In genomic region chr11:24386551-24387404, GRCh38 we compare ENCODE assay signal across 9 cellular contexts.
DNase-seq lines count a peak whose midpoint lies in the region; ATAC-seq and TF ChIP-seq lines count a peak whose summit lies in the region.
"Had no signal": no experiment of that assay in that cellular context is flagged by ENCODE, and none has a peak within 500 bp of the region (broad histone marks: within the 10 kb centered on the region; RNA-seq: fewer than 3 reads in every experiment).

No MANE protein-coding gene starts in this region.

- H3K4me3 ChIP-seq in spleen: no peak overlapping the region

- no peak for TF ChIP-seq CTCF in spleen (IDR thresholded peaks at IDR 0.05 in 8 of 11, conservative IDR thresholded peaks at IDR 0.05 in 3 of 11)

- H3K4me1 ChIP-seq in spleen: no peaks in the 10 kb centered on the region

- intact Hi-C loops in spleen (cut with DNase I; ENCODE audit: low total_unique reads): no loop called here

- peaks cover 0 to 4% (median 0%) of the 10 kb centered on the region in 8 donors for H3K9me3 ChIP-seq in spleen

- ATAC-seq in SK-N-SH treated with all-trans-retinoic acid at 6 μM for 48 hours (peak; percentile 41; the same call in 1 of the 3 replicates), HG03521 (IDR thresholded peaks at IDR 0.05; ENCODE audit: unreplicated experiment) (no peak), HG03460 (IDR thresholded peaks at IDR 0.05; ENCODE audit: unreplicated experiment) (no peak)

- no peak overlapping the region for H3K27ac ChIP-seq in spleen

- DNase-seq in AG20443 (ENCODE audit: low spot score): peak; percentile 14
- DNase-seq in HT1080 (ENCODE audit: low read depth): peak; percentile 33
- DNase-seq in iPS DF 4.7 (ENCODE audit: extremely low read depth, low spot score): peak; percentile 25
- no peak for DNase-seq in stimulated activated naive CD4-positive, alpha-beta T cell (lab: John Stamatoyannopoulos, UW)
- no peak for DNase-seq in spleen
- DNase-seq: naive B cell had no signal

- H3K27me3 ChIP-seq in spleen (replicated peaks in 1 of 7): no peaks in the 10 kb centered on the region

- no peak for TF ChIP-seq POLR2A in spleen (IDR thresholded peaks at IDR 0.05)

- WGBS in spleen, 5 donors: 51 to 65% (median 55%) methylated on average over 6 of the region's 6 CpGs

- no peaks in the 10 kb centered on the region for H3K36me3 ChIP-seq in spleen

TF ChIP-seq in SK-N-SH treated with all-trans-retinoic acid at 6 μM for 48 hours, 23 proteins besides CTCF, POLR2A, EP300 and RAD21:
- no peak for TF ChIP-seq OSR1 (CRISPR knock-in tag; IDR thresholded peaks at IDR 0.05)
- no peak for TF ChIP-seq CSDC2 (CRISPR knock-in tag; IDR thresholded peaks at IDR 0.05)
- TF ChIP-seq GLIS3 (CRISPR knock-in tag; IDR thresholded peaks at IDR 0.05): no peak

Comparison
In these comparisons a context has a peak if more than half of its experiments do, and no peak if none do; other contexts are left out.
1. DNase-seq: peak in AG20443 (single experiment), HT1080 (single experiment) and iPS DF 4.7 (single experiment); none in stimulated activated naive CD4-positive, alpha-beta T cell (0 of 6) and spleen (single experiment).